Comparison of ENCODE assay signal across 12 cellular contexts in genomic region chr6:38508894-38509293, GRCh38.
DNase-seq lines count a peak whose midpoint lies in the region; ATAC-seq and TF ChIP-seq lines count a peak whose summit lies in the region.
"Had no signal": no experiment of that assay in that cellular context is flagged by ENCODE, and none has a peak within 500 bp of the region (broad histone marks: within the 10 kb centered on the region; RNA-seq: fewer than 3 reads in every experiment).

No MANE protein-coding gene starts in this region.

- H3K4me1 ChIP-seq in IMR-90 (ENCODE audit: control insufficient read depth, insufficient read depth, low read length) (peaks cover 8% of the 10 kb centered on the region), SJCRH30 (peaks cover 31% of the 10 kb centered on the region), hepatocyte (ENCODE audit: insufficient read depth) (peaks cover 19% of the 10 kb centered on the region)

- ATAC-seq in IMR-90 (ENCODE audit: low read depth) (peak; percentile 76), GM18517 (IDR thresholded peaks at IDR 0.05; ENCODE audit: unreplicated experiment) (no peak), HG03565 (IDR thresholded peaks at IDR 0.05; ENCODE audit: unreplicated experiment) (no peak), esophagus mucosa (no peak)
- ATAC-seq: activated CD4-positive, CD25-positive, alpha-beta regulatory T cell treated with anti-CD3 and anti-CD28 coated beads, Interleukin-2, amount 50 U/mL, for 24 hours had no signal

- H4K91ac ChIP-seq in IMR-90 (ENCODE audit: insufficient read depth, low read depth, low read length) = no peak overlapping the region

- no peak overlapping the region for H2AK9ac ChIP-seq in IMR-90 (replicated peaks; ENCODE audit: low read depth, low read length, poor library complexity)

- H3K23ac ChIP-seq in IMR-90 (ENCODE audit: low read depth, low read length) = no peak overlapping the region

- H3K79me2 ChIP-seq in hepatocyte = no peaks in the 10 kb centered on the region

- no peaks in the 10 kb centered on the region for H3K36me3 ChIP-seq in IMR-90 (ENCODE audit: control insufficient read depth, insufficient read depth, low read length)
- H3K36me3 ChIP-seq in SJCRH30 = no peaks in the 10 kb centered on the region
- no peaks in the 10 kb centered on the region for H3K36me3 ChIP-seq in hepatocyte (replicated peaks; ENCODE audit: insufficient read depth, low read depth)
- H3K36me3 ChIP-seq: neural progenitor cell had no signal

- no peaks in the 10 kb centered on the region for H3K9me2 ChIP-seq in hepatocyte (replicated peaks; ENCODE audit: insufficient read depth)

- no peak overlapping the region for H2BK15ac ChIP-seq in IMR-90 (ENCODE audit: low read depth, low read length)

- no peak overlapping the region for H4K8ac ChIP-seq in IMR-90 (ENCODE audit: low read depth in 2 of 2, low read length in 2 of 2)

- BruUV-seq in IMR-90 (replicated peaks; lab: Mats Ljungman, UMichigan) = no TSS peak

- CTCF ChIA-PET in IMR-90 (lab: Yijun Ruan, JAX) = interaction anchor here (1.8 kb wide), 1 partner anchor 15 kb away, joined by 5 read pairs; no protein-coding TSS in a partner anchor

- no peak overlapping the region for H4K5ac ChIP-seq in IMR-90 (ENCODE audit: low read depth, low read length)

- dilution Hi-C loops in IMR-90 (cut with HindIII; ENCODE audit: low sequenced_read_pairs, unreplicated experiment) = no loop called here

- no peak overlapping the region for H3K9ac ChIP-seq in IMR-90 (ENCODE audit: low read depth, low read length)
- H3K9ac ChIP-seq: neural progenitor cell had no signal

- H3K27ac ChIP-seq in IMR-90 (ENCODE audit: insufficient read depth, low read length) = no peak overlapping the region
- no peak overlapping the region for H3K27ac ChIP-seq in SJCRH30
- peak overlapping the region; percentile 35 for H3K27ac ChIP-seq in hepatocyte
- H3K27ac ChIP-seq: neural progenitor cell had no signal

- H3K9me3 ChIP-seq in IMR-90 (ENCODE audit: control insufficient read depth, insufficient read depth, low read length) (no peaks in the 10 kb centered on the region), SJCRH30 (replicated peaks) (no peaks in the 10 kb centered on the region), hepatocyte (ENCODE audit: low read depth) (no peaks in the 10 kb centered on the region)

- intact Hi-C loops in IMR-90 (cut with micrococcal nuclease) = no loop called here

- no peak overlapping the region for H2BK5ac ChIP-seq in IMR-90 (ENCODE audit: low read depth, low read length, poor library complexity, severe bottlenecking)

- in situ Hi-C loops in IMR-90 (cut with MboI; ENCODE audit: low sequenced_read_pairs) = no loop called here

- H4K20me1 ChIP-seq in IMR-90 (ENCODE audit: insufficient read depth, low read length) (peaks cover 11% of the 10 kb centered on the region; the same call in 1 of the 2 replicates), hepatocyte (ENCODE audit: insufficient read depth, poor library complexity, severe bottlenecking) (no peaks in the 10 kb centered on the region)

- POLR2A ChIA-PET in IMR-90 (lab: Charles Lee; ENCODE audit: unreplicated experiment) = interaction anchor here (0.6 kb wide), 1 partner anchor 732 kb away, joined by 4 read pairs; no protein-coding TSS in a partner anchor

- TF ChIP-seq CTCF in IMR-90 (conservative IDR thresholded peaks at IDR 0.05; ENCODE audit: low read depth, low read length) (no peak), hepatocyte (IDR thresholded peaks at IDR 0.05; ENCODE audit: poor library complexity) (no peak)

- H3K27me3 ChIP-seq in IMR-90 (ENCODE audit: control insufficient read depth, insufficient read depth, low read length) = no peaks in the 10 kb centered on the region
- H3K27me3 ChIP-seq in SJCRH30 = no peaks in the 10 kb centered on the region
- H3K27me3 ChIP-seq in hepatocyte = no peaks in the 10 kb centered on the region
- H3K27me3 ChIP-seq: neural progenitor cell had no signal

- H2BK20ac ChIP-seq in IMR-90 (ENCODE audit: low read depth, low read length) = no peak overlapping the region

- H2AK5ac ChIP-seq in IMR-90 (ENCODE audit: low read depth, low read length) = no peak overlapping the region

- no peak for TF ChIP-seq RAD21 in IMR-90 (IDR thresholded peaks at IDR 0.05; ENCODE audit: low read length)

- H3K18ac ChIP-seq in IMR-90 (ENCODE audit: low read depth, low read length) = no peak overlapping the region; the same call in 1 of the 2 replicates

- H3K4ac ChIP-seq in IMR-90 (ENCODE audit: low read depth, low read length) = 0 out of 2 replicates have a peak overlapping the region, but pooled peaks have one; percentile 1

- H3K4me3 ChIP-seq in IMR-90 (ENCODE audit: insufficient read depth, low read depth, low read length) = no peak overlapping the region
- no peak overlapping the region for H3K4me3 ChIP-seq in SJCRH30
- no peak overlapping the region for H3K4me3 ChIP-seq in hepatocyte
- H3K4me3 ChIP-seq: neural progenitor cell had no signal

- peaks cover 6% of the 10 kb centered on the region for H3K9me1 ChIP-seq in IMR-90 (ENCODE audit: insufficient read depth, low read length)

- no peak for TF ChIP-seq POLR2A in IMR-90 (IDR thresholded peaks at IDR 0.05; ENCODE audit: low read depth, low read length)

- H3K14ac ChIP-seq in IMR-90 (replicated peaks; ENCODE audit: low read depth, low read length) = no peak overlapping the region

- H3K56ac ChIP-seq in IMR-90 (ENCODE audit: extremely low read depth, insufficient read depth, low read length) = no peak overlapping the region

- H3K79me1 ChIP-seq in IMR-90 (ENCODE audit: low read depth in 1 of 2, low read length in 2 of 2) = peaks cover 2 to 7% of the 10 kb centered on the region in 2 experiments; a peak in 1 of 4 replicates

- no peak overlapping the region for H2AFZ ChIP-seq in IMR-90 (replicated peaks; ENCODE audit: low read length, poor library complexity)
- no peak overlapping the region for H2AFZ ChIP-seq in hepatocyte
- H2AFZ ChIP-seq: neural progenitor cell had no signal

- H3K4me2 ChIP-seq in IMR-90 (ENCODE audit: low read depth, low read length) (peak overlapping the region; percentile 58), hepatocyte (peak overlapping the region; percentile 10)
- H3K4me2 ChIP-seq: neural progenitor cell had no signal

- peak; percentile 53 for DNase-seq in DMS153 treated with DMSO at 0.1 percent for 48 hours (lab: John Stamatoyannopoulos, UW; ENCODE audit: unreplicated experiment)
- peak; percentile 79 for DNase-seq in IMR-90
- DNase-seq in SJCRH30 = peak; percentile 20 to 62
- DNase-seq in hepatocyte (ENCODE audit: low spot score) = no peak
- DNase-seq in foreskin melanocyte = no peak
- DNase-seq: activated gamma-delta T cell treated with Interleukin-2 at 50 U/mL for 16 hours; effector memory CD4-positive, alpha-beta T cell had no signal

- H2BK120ac ChIP-seq in IMR-90 (ENCODE audit: low read depth, low read length) = no peak overlapping the region

TF ChIP-seq in IMR-90, 13 proteins besides CTCF, POLR2A, EP300 and RAD21:
- TF ChIP-seq RCOR1 (IDR thresholded peaks at IDR 0.05; ENCODE audit: insufficient replicate concordance, low read length) = no peak
- TF ChIP-seq NFE2L2 (IDR thresholded peaks at IDR 0.05; ENCODE audit: low read depth, low read length) = peak; percentile 43; the same call in 1 of the 2 replicates
- no peak for TF ChIP-seq BHLHE40 (IDR thresholded peaks at IDR 0.05; ENCODE audit: low read depth, low read length)
- peak; percentile 51; the same call in 1 of the 2 replicates for TF ChIP-seq MAFK (IDR thresholded peaks at IDR 0.05; ENCODE audit: low read depth, low read length)
- no peak for TF ChIP-seq USF2 (IDR thresholded peaks at IDR 0.05; ENCODE audit: low read depth, low read length)
- no peak for TF ChIP-seq MAZ (IDR thresholded peaks at IDR 0.05; ENCODE audit: borderline replicate concordance, low read depth, low read length)
- TF ChIP-seq RFX5 (IDR thresholded peaks at IDR 0.05; ENCODE audit: low read depth, low read length) = no peak
- no peak for TF ChIP-seq SMC3 (IDR thresholded peaks at IDR 0.05; ENCODE audit: low read depth, low read length)
- no peak for TF ChIP-seq CHD1 (IDR thresholded peaks at IDR 0.05; ENCODE audit: low read depth, low read length)
- TF ChIP-seq CEBPB (IDR thresholded peaks at IDR 0.05; ENCODE audit: low read depth, low read length) = peak; percentile 76
- TF ChIP-seq FOS (IDR thresholded peaks at IDR 0.05; ENCODE audit: low read depth, low read length) = no peak
- TF ChIP-seq ELK1 (IDR thresholded peaks at IDR 0.05; ENCODE audit: borderline replicate concordance, low read depth, low read length) = no peak
- no peak for TF ChIP-seq MXI1 (IDR thresholded peaks at IDR 0.05; ENCODE audit: borderline replicate concordance, low read depth, low read length)
TF ChIP-seq in IMR-90: peak in this region for 3.

Comparison
In these comparisons a context has a peak if more than half of its experiments do, and no peak if none do; other contexts are left out.
1. DNase-seq: peak in DMS153 treated with DMSO at 0.1 percent for 48 hours (single experiment), IMR-90 (single experiment) and SJCRH30 (2 of 2); none in hepatocyte (single experiment) and foreskin melanocyte (single experiment).